Comparison of ENCODE assay signal across 11 cellular contexts in genomic region chr4:17762705-17763104, GRCh38. TPM values are rescaled to one million over a fixed set of nuclear protein-coding genes. Genes with fewer than 3 reads are reported as not detected.
DNase-seq lines count a peak whose midpoint lies in the region; TF ChIP-seq lines count a peak whose summit lies in the region.
"Had no signal": no experiment of that assay in that cellular context is flagged by ENCODE, and none has a peak within 500 bp of the region (broad histone marks: within the 10 kb centered on the region; RNA-seq: fewer than 3 reads in every experiment).

No MANE protein-coding gene starts in this region.

- peaks cover 0 to 5% (median 2%) of the 10 kb centered on the region in 6 donors for H3K9me3 Mint-ChIP-seq in immature natural killer cell

- H3K4me1 Mint-ChIP-seq in immature natural killer cell = peaks cover 14 to 15% of the 10 kb centered on the region in 2 donors

- no peak overlapping the region for H3K27ac Mint-ChIP-seq in immature natural killer cell

- TF ChIP-seq CTCF in 22Rv1 (IDR thresholded peaks at IDR 0.05) (peak; percentile 12; the same call in 1 of the 2 replicates), epithelial cell of proximal tubule (conservative IDR thresholded peaks at IDR 0.05; ENCODE audit: low read depth, low read length) (peak; percentile 58)

- no peak overlapping the region for H3K4me3 ChIP-seq in epithelial cell of proximal tubule (ENCODE audit: low read depth, low read length)
- H3K4me3 ChIP-seq: esophagus muscularis mucosa, SJSA1 had no signal

- H3K36me3 Mint-ChIP-seq in immature natural killer cell = no peaks in the 10 kb centered on the region

- no peak overlapping the region for H3K27ac ChIP-seq in 22Rv1
- H3K27ac ChIP-seq: esophagus muscularis mucosa, SJSA1 had no signal

- no peak overlapping the region for H3K4me3 Mint-ChIP-seq in immature natural killer cell
- H3K4me3 Mint-ChIP-seq: neural crest cell had no signal

- peaks cover 3 to 7% (median 5%) of the 10 kb centered on the region in 3 donors for H3K27me3 Mint-ChIP-seq in immature natural killer cell (ENCODE audit: low read depth in 3 of 3)

- DNase-seq in ELR (ENCODE audit: low read depth) (peak; percentile 47), NCI-H226 (peak; percentile 40), epithelial cell of proximal tubule (ENCODE audit: low read depth) (peak; percentile 27), immature natural killer cell (no peak), SHP77 treated with DMSO at 0.1 percent for 48 hours (lab: John Stamatoyannopoulos, UW) (no peak), ureter (ENCODE audit: low spot score) (no peak)
- DNase-seq in stimulated activated CD4-positive, alpha-beta T cell treated with anti-CD3 and anti-CD28 coated beads, Interleukin-1b, Interleukin-23, amount 100 ng/mL, for 48 hours = no peak

RNA-seq across cellular contexts. Expression of gene FAM184B, which starts 18.7 kb away (rescaled TPM):
- total RNA-seq in epithelial cell of proximal tubule (0.07 and 0.17 TPM in 2 replicates), ureter (not detected)
- not detected for polyA plus RNA-seq in immature natural killer cell
- total RNA-seq: esophagus muscularis mucosa, SJSA1 had no signal

RNA-seq across cellular contexts. Expression of gene DCAF16, which starts 47.9 kb away (rescaled TPM):
- total RNA-seq in epithelial cell of proximal tubule (18.6 and 27.0 TPM in 2 replicates), ureter (51.7 TPM)
- polyA plus RNA-seq in immature natural killer cell = 10 to 100 TPM in 2 of 3 donors, 1 to 10 TPM in 1; 7.8 to 18.5 (median 11.8) TPM

RNA-seq across cellular contexts. Expression of gene NCAPG, which starts 48.1 kb away (rescaled TPM):
- total RNA-seq in epithelial cell of proximal tubule (56.4 and 66.9 TPM in 2 replicates), ureter (0.94 TPM)
- 1 to 10 TPM in 1 of 3 donors, under 1 TPM in 1, not detected in 1; 0.54 to 1.5 TPM for polyA plus RNA-seq in immature natural killer cell

Comparison
In these comparisons a context has a peak if more than half of its experiments do, and no peak if none do; other contexts are left out.
1. DNase-seq: peak in ELR (single experiment), NCI-H226 (single experiment) and epithelial cell of proximal tubule (single experiment); none in immature natural killer cell (0 of 3), stimulated activated CD4-positive, alpha-beta T cell treated with anti-CD3 and anti-CD28 coated beads, Interleukin-1b, Interleukin-23, amount 100 ng/mL, for 48 hours (single experiment), SHP77 treated with DMSO at 0.1 percent for 48 hours (single experiment) and ureter (single experiment).
2. RNA of gene NCAPG, which starts 48.1 kb away (total RNA-seq): 56.4 to 66.9 TPM in epithelial cell of proximal tubule; 0.94 TPM in ureter (single experiment); every median in the first group is over 10 times any median in the second.